Comparison of ENCODE assay signal across 9 cellular contexts in the genomic region with DNA sequence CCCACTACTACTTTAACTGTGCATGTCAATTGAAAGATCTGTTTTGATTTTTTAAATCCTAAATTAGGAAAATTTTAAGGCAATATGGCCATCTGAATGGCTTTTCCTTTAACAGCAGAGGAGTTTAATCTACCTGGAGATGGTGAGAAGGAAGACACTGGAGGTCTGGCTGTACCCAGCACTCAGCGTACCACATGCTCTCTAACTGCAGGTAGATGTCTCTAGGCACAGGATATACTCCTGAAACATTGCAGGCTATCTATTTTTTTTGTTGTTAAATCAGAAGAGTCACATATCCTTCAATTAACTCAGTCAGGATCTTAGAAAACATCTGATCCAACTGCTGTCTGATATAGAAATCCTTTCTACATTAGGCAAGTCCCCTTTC. TPM values are rescaled to one million over a fixed set of nuclear protein-coding genes. Genes with fewer than 3 reads are reported as not detected.
DNase-seq lines count a peak whose midpoint lies in the region; TF ChIP-seq lines count a peak whose summit lies in the region.
"Had no signal": no experiment of that assay in that cellular context is flagged by ENCODE, and none has a peak within 500 bp of the region (broad histone marks: within the 10 kb centered on the region; RNA-seq: fewer than 3 reads in every experiment).

No MANE protein-coding gene starts in this region.

- H4K20me1 ChIP-seq in Loucy (ENCODE audit: insufficient read depth, low read length, poor library complexity, severe bottlenecking): no peaks in the 10 kb centered on the region

- H3K27ac Mint-ChIP-seq in CD8-positive, alpha-beta memory T cell: peak overlapping the region; percentile 31 to 99 (median 89)
- no peak overlapping the region for H3K27ac Mint-ChIP-seq in osteocyte (ENCODE audit: unreplicated experiment)

- H3F3A ChIP-seq in Loucy (ENCODE audit: low read depth): peaks cover 24% of the 10 kb centered on the region

- H3K9me3 Mint-ChIP-seq in CD8-positive, alpha-beta memory T cell: no peaks in the 10 kb centered on the region
- no peaks in the 10 kb centered on the region for H3K9me3 Mint-ChIP-seq in osteocyte (ENCODE audit: unreplicated experiment)

- TF ChIP-seq CTCF in Loucy (conservative IDR thresholded peaks at IDR 0.05; ENCODE audit: low read length) (no peak), coronary artery (IDR thresholded peaks at IDR 0.05) (no peak), sigmoid colon (IDR thresholded peaks at IDR 0.05) (no peak), osteocyte (IDR thresholded peaks at IDR 0.05) (no peak)

- no peaks in the 10 kb centered on the region for H3K27me3 ChIP-seq in CD8-positive, alpha-beta memory T cell (ENCODE audit: insufficient read depth, low read length, poor library complexity, severe bottlenecking)
- H3K27me3 ChIP-seq in Loucy (ENCODE audit: insufficient read depth, low read length, poor library complexity, severe bottlenecking) (no peaks in the 10 kb centered on the region), sigmoid colon (no peaks in the 10 kb centered on the region)

- 55 to 93% methylated on average over 1 of the region's 1 CpG for WGBS in sigmoid colon, 2 donors

- H3K79me2 ChIP-seq in Loucy (ENCODE audit: insufficient read depth, low read length): peaks cover 81% of the 10 kb centered on the region

- peak overlapping the region; percentile 40 for H3K27ac ChIP-seq in CD8-positive, alpha-beta memory T cell (ENCODE audit: low read depth, low read length)
- peak overlapping the region; percentile 69 to 92 for H3K27ac ChIP-seq in coronary artery
- H3K27ac ChIP-seq in sigmoid colon: peak overlapping the region; percentile 82 to 89 (median 88)

- no peak overlapping the region for H2AFZ ChIP-seq in Loucy (ENCODE audit: low read length)

- peak overlapping the region; percentile 95 for H3K9ac ChIP-seq in Loucy (ENCODE audit: low read depth, low read length, poor library complexity, severe bottlenecking)

- peaks cover 99% of the 10 kb centered on the region for H3K4me1 ChIP-seq in CD8-positive, alpha-beta memory T cell (ENCODE audit: insufficient read depth, low read length)
- peaks cover 95% of the 10 kb centered on the region for H3K4me1 ChIP-seq in Loucy (ENCODE audit: insufficient read depth, low read length, poor library complexity, severe bottlenecking)
- peaks cover 4 to 100% (median 100%) of the 10 kb centered on the region in 4 donors for H3K4me1 ChIP-seq in sigmoid colon

- POLR2A ChIA-PET in CD8-positive, alpha-beta memory T cell (lab: Charles Lee): interaction anchor here (0.6 to 7.2 kb wide), 11 partner anchors 11 to 882 kb away, joined by 3 to 71 read pairs (median 3); partner anchors contain the start of genes CASTOR1, CCDC157, MTFP1 and SF3A1

- H3K36me3 Mint-ChIP-seq in CD8-positive, alpha-beta memory T cell: peaks cover 0 to 31% (median 3%) of the 10 kb centered on the region in 3 donors
- H3K36me3 Mint-ChIP-seq in osteocyte (ENCODE audit: unreplicated experiment): peaks cover 2% of the 10 kb centered on the region

- peak overlapping the region; percentile 64 to 77 (median 69) for H3K4me3 Mint-ChIP-seq in CD8-positive, alpha-beta memory T cell
- H3K4me3 Mint-ChIP-seq in osteocyte (ENCODE audit: unreplicated experiment): no peak overlapping the region

- H3K9me2 ChIP-seq in Loucy (replicated peaks; ENCODE audit: low read depth, low read length): no peaks in the 10 kb centered on the region

- H3K4me1 Mint-ChIP-seq in CD8-positive, alpha-beta memory T cell: peaks cover 99 to 100% (median 100%) of the 10 kb centered on the region in 3 donors
- peaks cover 62% of the 10 kb centered on the region for H3K4me1 Mint-ChIP-seq in osteocyte (ENCODE audit: unreplicated experiment)

- CTCF ChIA-PET in CD8-positive, alpha-beta memory T cell (lab: Charles Lee): interaction anchor here (1.0 to 8.6 kb wide), 8 partner anchors 10 to 118 kb away, joined by 3 to 98 read pairs (median 7); partner anchors contain the start of genes CASTOR1, MTFP1 and TBC1D10A

- no peaks in the 10 kb centered on the region for H3K27me3 Mint-ChIP-seq in CD8-positive, alpha-beta memory T cell
- H3K27me3 Mint-ChIP-seq in osteocyte (ENCODE audit: unreplicated experiment): no peaks in the 10 kb centered on the region

- peaks cover 5% of the 10 kb centered on the region for H3K36me3 ChIP-seq in CD8-positive, alpha-beta memory T cell (ENCODE audit: insufficient read depth, low read length)
- peaks cover 18% of the 10 kb centered on the region; the same call in 1 of the 2 replicates for H3K36me3 ChIP-seq in Loucy (ENCODE audit: insufficient read depth, low read length)
- peaks cover 0 to 16% (median 0%) of the 10 kb centered on the region in 4 donors for H3K36me3 ChIP-seq in sigmoid colon

- DNase-seq in CD8-positive, alpha-beta memory T cell: no peak
- DNase-seq in coronary artery (ENCODE audit: low spot score) (no peak), sigmoid colon (no peak), NCI-H128 (lab: John Stamatoyannopoulos, UW; ENCODE audit: unreplicated experiment) (no peak), osteocyte (ENCODE audit: extremely low spot score, unreplicated experiment) (no peak), DMS153 (lab: John Stamatoyannopoulos, UW) (no peak)
- no peak for DNase-seq in stimulated activated CD4-positive, alpha-beta T cell treated with anti-CD3 and anti-CD28 coated beads, Interleukin-15, amount 100 ng/mL, for 24 hours
- DNase-seq: occipital lobe had no signal

- TF ChIP-seq POLR2A in sigmoid colon (IDR thresholded peaks at IDR 0.05): no peak

- peak overlapping the region; percentile 61 for H3K4me3 ChIP-seq in CD8-positive, alpha-beta memory T cell (ENCODE audit: low read length)
- H3K4me3 ChIP-seq in Loucy (ENCODE audit: low read length, poor library complexity, severe bottlenecking) (peak overlapping the region; percentile 75), coronary artery (no peak overlapping the region), sigmoid colon (no peak overlapping the region)

- H3K4me2 ChIP-seq in Loucy (ENCODE audit: low read depth, low read length, poor library complexity, severe bottlenecking): peak overlapping the region; percentile 92

- H3K9me3 ChIP-seq in CD8-positive, alpha-beta memory T cell (ENCODE audit: low read length): no peaks in the 10 kb centered on the region
- H3K9me3 ChIP-seq in Loucy (ENCODE audit: insufficient read depth, low read depth, low read length) (no peaks in the 10 kb centered on the region), sigmoid colon (no peaks in the 10 kb centered on the region)

- intact Hi-C loops in sigmoid colon (cut with DNase I): no loop called here

- no peak for TF ChIP-seq EP300 in sigmoid colon (IDR thresholded peaks at IDR 0.05)

RNA-seq across cellular contexts. Expression of gene CASTOR1, which starts 17.3 kb away (rescaled TPM):
- total RNA-seq in CD8-positive, alpha-beta memory T cell: 1 to 10 TPM; 4.0 to 5.3 TPM
- 17.8 TPM for polyA plus RNA-seq in CD8-positive, alpha-beta memory T cell
- total RNA-seq in sigmoid colon: 10 to 100 TPM in 2 of 4 donors, 1 to 10 TPM in 2; 5.3 to 15.0 (median 10.8) TPM
- polyA plus RNA-seq in sigmoid colon: 1 to 10 TPM in 2 of 3 donors, not detected in 1; 6.4 to 8.4 TPM
- 11.8 and 12.2 TPM in 2 replicates for total RNA-seq in osteocyte

RNA-seq across cellular contexts. Expression of gene TBC1D10A, which starts 20.1 kb away (rescaled TPM):
- total RNA-seq in CD8-positive, alpha-beta memory T cell: 10 to 100 TPM; 14.7 to 17.3 TPM
- 55.2 TPM for polyA plus RNA-seq in CD8-positive, alpha-beta memory T cell
- 10 to 100 TPM; 12.5 to 31.0 (median 26.8) TPM for total RNA-seq in sigmoid colon
- 10 to 100 TPM; 28.8 to 35.4 (median 29.1) TPM for polyA plus RNA-seq in sigmoid colon
- 12.6 and 14.1 TPM in 2 replicates for total RNA-seq in osteocyte

RNA-seq across cellular contexts. Expression of gene OSM, which starts 40.0 kb away (rescaled TPM):
- 10 to 100 TPM; 18.9 to 20.7 TPM for total RNA-seq in CD8-positive, alpha-beta memory T cell
- 16.4 TPM for polyA plus RNA-seq in CD8-positive, alpha-beta memory T cell
- total RNA-seq in sigmoid colon (10 to 100 TPM in 1 of 4 donors, 1 to 10 TPM in 1, under 1 TPM in 2; 0.71 to 12.8 (median 3.5) TPM), osteocyte (not detected in 2 replicates)
- polyA plus RNA-seq in sigmoid colon: 1 to 10 TPM in 2 of 3 donors, under 1 TPM in 1; 0.60 to 9.9 (median 1.5) TPM

RNA-seq across cellular contexts. Expression of gene SF3A1, which starts 50.1 kb away (rescaled TPM):
- 100 to 1,000 TPM; 235 to 241 TPM for total RNA-seq in CD8-positive, alpha-beta memory T cell
- polyA plus RNA-seq in CD8-positive, alpha-beta memory T cell: 139 TPM
- total RNA-seq in sigmoid colon: 10 to 100 TPM; 24.2 to 61.5 (median 33.5) TPM
- 10 to 100 TPM; 17.4 to 41.2 (median 21.3) TPM for polyA plus RNA-seq in sigmoid colon
- 170 and 187 TPM in 2 replicates for total RNA-seq in osteocyte

RNA-seq across cellular contexts. Expression of gene CCDC157, which starts 50.2 kb away (rescaled TPM):
- 1 to 10 TPM; 2.7 to 2.9 TPM for total RNA-seq in CD8-positive, alpha-beta memory T cell
- 1.4 TPM for polyA plus RNA-seq in CD8-positive, alpha-beta memory T cell
- total RNA-seq in sigmoid colon (1 to 10 TPM in 3 of 4 donors, under 1 TPM in 1; 0.83 to 2.0 (median 1.7) TPM), osteocyte (2.9 and 3.7 TPM in 2 replicates)
- 1 to 10 TPM; 1.2 to 1.8 (median 1.6) TPM for polyA plus RNA-seq in sigmoid colon

Comparison
In these comparisons a context has a peak if more than half of its experiments do, and no peak if none do; other contexts are left out.
1. H3K4me3 ChIP-seq: peak in CD8-positive, alpha-beta memory T cell (single experiment) and Loucy (single experiment); none in coronary artery (single experiment) and sigmoid colon (0 of 4).
2. Peak in every context shown above with its lines, with median percentiles within 50 percentile points of each other: H3K27ac ChIP-seq.